In genomic region chr4:43356786-43357185, GRCh38 we compare ENCODE assay signal across 1 cellular context.
TF ChIP-seq lines count a peak whose summit lies in the region.

No MANE protein-coding gene starts in this region.

TF ChIP-seq in HepG2, 621 proteins besides CTCF, POLR2A, EP300 and RAD21 (continued from another document and continues in another):
- TF ChIP-seq ZBTB40 (IDR thresholded peaks at IDR 0.05) (no peak), ZBTB40 (CRISPR knock-in tag; IDR thresholded peaks at IDR 0.05) (no peak), ZBED4 (CRISPR knock-in tag; IDR thresholded peaks at IDR 0.05; ENCODE audit: borderline replicate concordance) (no peak), ZFP36L2 (CRISPR knock-in tag; IDR thresholded peaks at IDR 0.05) (no peak), SMARCE1 (IDR thresholded peaks at IDR 0.05; ENCODE audit: borderline replicate concordance) (no peak), SETDB1 (CRISPR knock-in tag; IDR thresholded peaks at IDR 0.05; ENCODE audit: borderline replicate concordance) (no peak), PREB (CRISPR knock-in tag; IDR thresholded peaks at IDR 0.05) (no peak), FOXA1 (IDR thresholded peaks at IDR 0.05) (no peak), FOXA1 (CRISPR knock-in tag; IDR thresholded peaks at IDR 0.05) (peak; percentile 72), MED1 (CRISPR knock-in tag; IDR thresholded peaks at IDR 0.05) (peak; percentile 40; the same call in 1 of the 2 replicates), SMAD9 (CRISPR knock-in tag; IDR thresholded peaks at IDR 0.05) (no peak), KAT7 (CRISPR knock-in tag; IDR thresholded peaks at IDR 0.05; ENCODE audit: borderline replicate concordance) (no peak), ZNF766 (CRISPR knock-in tag; IDR thresholded peaks at IDR 0.05; ENCODE audit: borderline replicate concordance) (no peak), ZBTB8A (CRISPR knock-in tag; IDR thresholded peaks at IDR 0.05; ENCODE audit: borderline replicate concordance, low read depth) (no peak), SP1 (IDR thresholded peaks at IDR 0.05) (no peak), SP1 (CRISPR knock-in tag; IDR thresholded peaks at IDR 0.05) (no peak), HMGA1 (CRISPR knock-in tag; conservative IDR thresholded peaks at IDR 0.05) (no peak), ZNF260 (CRISPR knock-in tag; IDR thresholded peaks at IDR 0.05; ENCODE audit: borderline replicate concordance, low read depth) (no peak), PCBP2 (optimal IDR thresholded peaks at IDR 0.05; ENCODE audit: low read depth, low read length, poor library complexity, severe bottlenecking) (no peak), GATA4 (IDR thresholded peaks at IDR 0.05; ENCODE audit: borderline replicate concordance, low read depth) (no peak), MEIS1 (CRISPR knock-in tag; IDR thresholded peaks at IDR 0.05; ENCODE audit: borderline replicate concordance) (no peak), SOX5 (CRISPR knock-in tag; IDR thresholded peaks at IDR 0.05; ENCODE audit: borderline replicate concordance) (peak; percentile 92), ZNF761 (CRISPR knock-in tag; conservative IDR thresholded peaks at IDR 0.05) (no peak), ZNF33A (CRISPR knock-in tag; IDR thresholded peaks at IDR 0.05; ENCODE audit: borderline replicate concordance) (no peak), RXRB (CRISPR knock-in tag; IDR thresholded peaks at IDR 0.05; ENCODE audit: borderline replicate concordance) (peak; percentile 92), ZBTB21 (CRISPR knock-in tag; IDR thresholded peaks at IDR 0.05) (no peak), KDM6A (CRISPR knock-in tag; IDR thresholded peaks at IDR 0.05; ENCODE audit: low read depth) (no peak; the same call in 1 of the 2 replicates), NKX3-1 (CRISPR knock-in tag; IDR thresholded peaks at IDR 0.05) (no peak), ZNF124 (CRISPR knock-in tag; IDR thresholded peaks at IDR 0.05) (no peak), GATAD1 (CRISPR knock-in tag; IDR thresholded peaks at IDR 0.05) (no peak), ZNF329 (CRISPR knock-in tag; IDR thresholded peaks at IDR 0.05; ENCODE audit: low read depth) (no peak), ZKSCAN5 (CRISPR knock-in tag; IDR thresholded peaks at IDR 0.05) (no peak), ZNF354B (CRISPR knock-in tag; IDR thresholded peaks at IDR 0.05) (no peak), MTF1 (CRISPR knock-in tag; IDR thresholded peaks at IDR 0.05) (no peak), ATF3 (CRISPR knock-in tag; IDR thresholded peaks at IDR 0.05) (0 out of 2 replicates have a peak, but pooled peaks have one; percentile 46), IRF1 (CRISPR knock-in tag; IDR thresholded peaks at IDR 0.05; ENCODE audit: low read depth) (no peak), NFE2L2 (IDR thresholded peaks at IDR 0.05; ENCODE audit: low read length) (no peak), DMTF1 (CRISPR knock-in tag; IDR thresholded peaks at IDR 0.05) (no peak), KDM3A (CRISPR knock-in tag; IDR thresholded peaks at IDR 0.05; ENCODE audit: low read depth) (no peak), ARNTL (CRISPR knock-in tag; IDR thresholded peaks at IDR 0.05) (no peak), ZFY (CRISPR knock-in tag; IDR thresholded peaks at IDR 0.05) (no peak), PRDM10 (CRISPR knock-in tag; IDR thresholded peaks at IDR 0.05; ENCODE audit: low read depth) (no peak), ZNF598 (CRISPR knock-in tag; IDR thresholded peaks at IDR 0.05; ENCODE audit: borderline replicate concordance) (no peak)
